Comparison of ENCODE assay signal across 8 cellular contexts in genomic region chr15:75452364-75452967, GRCh38. TPM values are rescaled to one million over a fixed set of nuclear protein-coding genes. Genes with fewer than 3 reads are reported as not detected.
DNase-seq lines count a peak whose midpoint lies in the region; ATAC-seq and TF ChIP-seq lines count a peak whose summit lies in the region.

No MANE protein-coding gene starts in this region.

- H3K4me1 Mint-ChIP-seq in brain = peaks cover 51% of the 10 kb centered on the region

- H3K4me3 ChIP-seq in iPS-18c (ENCODE audit: insufficient read depth, low read depth, low read length) (peak overlapping the region; percentile 84), skin epidermis (peak overlapping the region; percentile 52 to 97 (median 93))

- in situ Hi-C loops in GM13977 (cut with MboI; ENCODE audit: low pct_unique_long_range_greater_than_20kb, low sequenced_read_pairs, unreplicated experiment) = no loop called here

- peak overlapping the region; percentile 95 to 100 (median 99) for H3K4me3 Mint-ChIP-seq in brain

- peaks cover 4% of the 10 kb centered on the region for H3K36me3 Mint-ChIP-seq in brain

- H3K9me3 ChIP-seq in iPS-18c (ENCODE audit: control insufficient read depth, insufficient read depth, low read length) = no peaks in the 10 kb centered on the region

- H3K9me3 Mint-ChIP-seq in brain = peaks cover 0 to 7% (median 0%) of the 10 kb centered on the region in 5 experiments

- peak overlapping the region; percentile 96 to 99 (median 99) for H3K27ac Mint-ChIP-seq in brain

- DNase-seq in GM13977 (ENCODE audit: low spot score) (peak; percentile 64), NCI-H2107 treated with DMSO at 0.1 percent for 48 hours (lab: John Stamatoyannopoulos, UW; ENCODE audit: unreplicated experiment) (peak; percentile 68), UCSD-AML1 (lab: John Stamatoyannopoulos, UW; ENCODE audit: unreplicated experiment) (peak; percentile 81), GOT3 (lab: John Stamatoyannopoulos, UW) (no peak)

- ATAC-seq in HG02885 (IDR thresholded peaks at IDR 0.05; ENCODE audit: poor library complexity, unreplicated experiment) = no peak

- TF ChIP-seq CTCF in GM13977 (IDR thresholded peaks at IDR 0.05; ENCODE audit: extremely low read depth, insufficient read depth, missing control alignments) = no peak
- no peak for TF ChIP-seq CTCF in brain (conservative IDR thresholded peaks at IDR 0.05)

- peaks cover 26% of the 10 kb centered on the region for H3K27me3 Mint-ChIP-seq in brain

- H3K27ac ChIP-seq in skin epidermis = peak overlapping the region; percentile 24 to 98 (median 90)

RNA-seq across cellular contexts. Expression of gene SIN3A, which starts 1.0 kb away (rescaled TPM):
- 37.4 TPM for polyA plus RNA-seq in brain (ENCODE audit: insufficient read depth, low read depth, low replicate concordance)
